ENCODE assay signal across 23 cellular contexts in the genomic region with DNA sequence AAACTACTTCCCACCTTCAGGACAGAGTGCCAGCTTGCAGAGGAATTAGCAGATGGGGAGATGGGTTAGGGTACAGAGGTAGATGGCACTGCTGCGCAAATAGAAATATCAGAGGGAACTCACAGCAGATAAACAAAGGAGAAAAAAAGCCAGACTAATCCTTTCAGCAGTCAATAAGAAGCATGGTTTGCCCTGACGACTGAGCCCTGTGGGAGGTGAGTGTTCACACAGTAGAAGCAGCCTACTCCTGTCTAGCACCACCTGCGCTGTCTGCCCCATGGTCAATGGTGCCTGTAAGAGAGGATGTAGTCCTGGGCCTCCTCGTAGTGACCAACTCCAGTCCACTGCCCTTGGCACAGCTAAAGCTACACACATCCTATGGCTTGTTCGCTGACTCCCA.
DNase-seq lines count a peak whose midpoint lies in the region; ATAC-seq and FAIRE-seq lines count a peak whose summit lies in the region.
"Had no signal": no experiment of that assay in that cellular context is flagged by ENCODE, and none has a peak within 500 bp of the region (broad histone marks: within the 10 kb centered on the region; RNA-seq: fewer than 3 reads in every experiment).

No MANE protein-coding gene starts in this region.

- no peaks in the 10 kb centered on the region for H3K9me3 Mint-ChIP-seq in stimulated activated memory B cell treated with anti-CD40 and anti-IgM and Interleukin-4, amounts not matched to agents 10 μg/mL and 1 μg/mL and 100 μg/mL, for 72 hours
- H3K9me3 Mint-ChIP-seq: activated CD4-positive, alpha-beta T cell treated with anti-CD3 and anti-CD28 coated beads, Interleukin-2, amount 10 ng/mL, durations not matched to agents 24 days and 14 days; neural crest cell; stimulated activated naive CD8-positive, alpha-beta T cell treated with anti-CD3 and anti-CD28 coated beads, Interleukin-15, amount 100 ng/mL, for 72 hours had no signal

- no peak overlapping the region for H2BK120ac ChIP-seq in mesenchymal stem cell (ENCODE audit: low read depth, low read length)

- no peaks in the 10 kb centered on the region for H3K27me3 ChIP-seq in mesenchymal stem cell (ENCODE audit: control insufficient read depth in 1 of 2, insufficient read depth in 1 of 2, low read length in 2 of 2)
- H3K27me3 ChIP-seq: transverse colon had no signal

- no peak for ATAC-seq in HG02798 (IDR thresholded peaks at IDR 0.05; ENCODE audit: poor library complexity, unreplicated experiment)
- ATAC-seq in stimulated activated memory B cell treated with anti-CD40 and anti-IgM and Interleukin-4, amounts not matched to agents 10 μg/mL and 1 μg/mL and 100 μg/mL, for 72 hours = no peak
- ATAC-seq: HCT116; psoas muscle; stimulated activated naive CD8-positive, alpha-beta T cell treated with anti-CD3 and anti-CD28 coated beads, Interleukin-15, amount 100 ng/mL, for 72 hours had no signal

- H3K4me3 ChIP-seq in mesenchymal stem cell (ENCODE audit: insufficient read depth in 1 of 2, low read depth in 1 of 2, low read length in 2 of 2) = no peak overlapping the region
- H3K4me3 ChIP-seq: psoas muscle, transverse colon had no signal

- H2BK15ac ChIP-seq in mesenchymal stem cell (ENCODE audit: low read depth, poor library complexity, severe bottlenecking) = no peak overlapping the region

- no peak overlapping the region for H3K27ac Mint-ChIP-seq in stimulated activated memory B cell treated with anti-CD40 and anti-IgM and Interleukin-4, amounts not matched to agents 10 μg/mL and 1 μg/mL and 100 μg/mL, for 72 hours
- H3K27ac Mint-ChIP-seq: activated CD4-positive, alpha-beta T cell treated with anti-CD3 and anti-CD28 coated beads, Interleukin-2, amount 10 ng/mL, durations not matched to agents 24 days and 14 days; B cell; stimulated activated naive CD8-positive, alpha-beta T cell treated with anti-CD3 and anti-CD28 coated beads, Interleukin-15, amount 100 ng/mL, for 72 hours had no signal

- peak overlapping the region in 1 of 2 experiments; percentile 21 for H2BK12ac ChIP-seq in mesenchymal stem cell (ENCODE audit: low read length in 2 of 2)

- no peaks in the 10 kb centered on the region for H3K4me1 Mint-ChIP-seq in stimulated activated memory B cell treated with anti-CD40 and anti-IgM and Interleukin-4, amounts not matched to agents 10 μg/mL and 1 μg/mL and 100 μg/mL, for 72 hours
- H3K4me1 Mint-ChIP-seq: activated CD4-positive, alpha-beta T cell treated with anti-CD3 and anti-CD28 coated beads, Interleukin-2, amount 10 ng/mL, durations not matched to agents 24 days and 14 days; B cell; neural crest cell; stimulated activated naive CD8-positive, alpha-beta T cell treated with anti-CD3 and anti-CD28 coated beads, Interleukin-15, amount 100 ng/mL, for 72 hours had no signal

- H2AFZ ChIP-seq in mesenchymal stem cell (ENCODE audit: low read depth, low read length) = no peak overlapping the region

- H4K8ac ChIP-seq in mesenchymal stem cell (ENCODE audit: low read length) = no peak overlapping the region

- H4K91ac ChIP-seq in mesenchymal stem cell (ENCODE audit: low read length) = no peak overlapping the region

- H3K9me3 ChIP-seq in mesenchymal stem cell (ENCODE audit: control insufficient read depth, low read length) = no peaks in the 10 kb centered on the region
- H3K9me3 ChIP-seq: psoas muscle, transverse colon had no signal

- 85% methylated on average over 4 of the region's 5 CpGs for WGBS in mesenchymal stem cell

- H3K79me1 ChIP-seq in mesenchymal stem cell (replicated peaks; ENCODE audit: low read length, poor library complexity, severe bottlenecking) = no peaks in the 10 kb centered on the region

- peak overlapping the region; percentile 67 for H3K27ac ChIP-seq in mesenchymal stem cell (ENCODE audit: low read length, poor library complexity, severe bottlenecking)
- H3K27ac ChIP-seq: psoas muscle, transverse colon had no signal

- H2AK5ac ChIP-seq in mesenchymal stem cell (ENCODE audit: low read length, severe bottlenecking) = peak overlapping the region; percentile 55

- H2BK5ac ChIP-seq in mesenchymal stem cell (ENCODE audit: low read depth, low read length, poor library complexity, severe bottlenecking) = no peak overlapping the region

- H3K9ac ChIP-seq in mesenchymal stem cell (ENCODE audit: low read length) = no peak overlapping the region

- H3K36me3 Mint-ChIP-seq in stimulated activated memory B cell treated with anti-CD40 and anti-IgM and Interleukin-4, amounts not matched to agents 10 μg/mL and 1 μg/mL and 100 μg/mL, for 72 hours = no peaks in the 10 kb centered on the region

- no peaks in the 10 kb centered on the region for H3K36me3 ChIP-seq in mesenchymal stem cell (ENCODE audit: control insufficient read depth in 1 of 2, insufficient read depth in 2 of 2, low read depth in 1 of 2, low read length in 2 of 2)
- H3K36me3 ChIP-seq: transverse colon had no signal

- H3K4me3 Mint-ChIP-seq in stimulated activated memory B cell treated with anti-CD40 and anti-IgM and Interleukin-4, amounts not matched to agents 10 μg/mL and 1 μg/mL and 100 μg/mL, for 72 hours = no peak overlapping the region
- H3K4me3 Mint-ChIP-seq: activated CD4-positive, alpha-beta T cell treated with anti-CD3 and anti-CD28 coated beads, Interleukin-2, amount 10 ng/mL, durations not matched to agents 24 days and 14 days; B cell; neural crest cell; stimulated activated naive CD8-positive, alpha-beta T cell treated with anti-CD3 and anti-CD28 coated beads, Interleukin-15, amount 100 ng/mL, for 72 hours had no signal

- H3K23ac ChIP-seq in mesenchymal stem cell (ENCODE audit: low read length in 2 of 2) = no peak overlapping the region

- H3K18ac ChIP-seq in mesenchymal stem cell (ENCODE audit: low read depth in 1 of 2, low read length in 2 of 2) = no peak overlapping the region

- no peak overlapping the region for H3K4ac ChIP-seq in mesenchymal stem cell (ENCODE audit: low read depth in 1 of 2, low read length in 2 of 2)

- FAIRE-seq in RCC 7860 (lab: Jason Lieb, UNC) = no peak
- FAIRE-seq: endothelial cell of umbilical vein, HTR-8/SVneo, small intestine, TTC549 had no signal

- H3K4me1 ChIP-seq in mesenchymal stem cell (ENCODE audit: control insufficient read depth, insufficient read depth, low read depth, low read length) = peaks cover 8% of the 10 kb centered on the region
- H3K4me1 ChIP-seq: psoas muscle had no signal

- H3K27me3 Mint-ChIP-seq in stimulated activated memory B cell treated with anti-CD40 and anti-IgM and Interleukin-4, amounts not matched to agents 10 μg/mL and 1 μg/mL and 100 μg/mL, for 72 hours = no peaks in the 10 kb centered on the region
- H3K27me3 Mint-ChIP-seq: activated CD4-positive, alpha-beta T cell treated with anti-CD3 and anti-CD28 coated beads, Interleukin-2, amount 10 ng/mL, durations not matched to agents 24 days and 14 days; B cell; stimulated activated naive CD8-positive, alpha-beta T cell treated with anti-CD3 and anti-CD28 coated beads, Interleukin-15, amount 100 ng/mL, for 72 hours had no signal

- H3K4me2 ChIP-seq in mesenchymal stem cell (ENCODE audit: low read length, poor library complexity, severe bottlenecking) = no peak overlapping the region

- peak overlapping the region in 1 of 2 experiments; percentile 91 for H3K14ac ChIP-seq in mesenchymal stem cell (ENCODE audit: low read length in 2 of 2)

- DNase-seq in D341Med (ENCODE audit: low spot score) (peak; percentile 26), NCI-H1417 treated with DMSO at 0.1 percent for 48 hours (lab: John Stamatoyannopoulos, UW) (peak; percentile 39), RCC 7860 (ENCODE audit: low spot score) (peak; percentile 3), mesenchymal stem cell (no peak)
- DNase-seq in activated CD4-positive, alpha-beta T cell treated with anti-CD3 and anti-CD28 coated beads, Interleukin-2, amount 50 U/mL, for 48 hours = no peak
- DNase-seq: activated CD4-positive, alpha-beta T cell treated with anti-CD3 and anti-CD28 coated beads, Interleukin-2, amount 10 ng/mL, durations not matched to agents 24 days and 14 days; activated CD8-positive, alpha-beta memory T cell treated with anti-CD3 and anti-CD28 coated beads, Interleukin-2, amount 50 U/mL, for 4 hours; dermis blood vessel endothelial cell; Karpas-422; NCI-H2227 treated with DMSO at 0.1 percent for 48 hours; psoas muscle; small intestine; stimulated activated CD4-positive, alpha-beta T cell treated with anti-CD3 and anti-CD28 coated beads, Interleukin-4, amount 100 ng/mL, for 1 hour; stimulated activated naive CD8-positive, alpha-beta T cell treated with anti-CD3 and anti-CD28 coated beads, Interleukin-15, amount 100 ng/mL, for 72 hours; transverse colon had no signal

Comparison
In these comparisons a context has a peak if more than half of its experiments do, and no peak if none do; other contexts are left out.
1. DNase-seq: peak in D341Med (single experiment), NCI-H1417 treated with DMSO at 0.1 percent for 48 hours (single experiment) and RCC 7860 (single experiment); none in mesenchymal stem cell (single experiment) and activated CD4-positive, alpha-beta T cell treated with anti-CD3 and anti-CD28 coated beads, Interleukin-2, amount 50 U/mL, for 48 hours (0 of 2).